In genomic region chr10:122441961-122442360, GRCh38 we compare ENCODE assay signal across 14 cellular contexts. TPM values are rescaled to one million over a fixed set of nuclear protein-coding genes. Genes with fewer than 3 reads are reported as not detected.
DNase-seq lines count a peak whose midpoint lies in the region; ATAC-seq and TF ChIP-seq lines count a peak whose summit lies in the region.
"Had no signal": no experiment of that assay in that cellular context is flagged by ENCODE, and none has a peak within 500 bp of the region (broad histone marks: within the 10 kb centered on the region; RNA-seq: fewer than 3 reads in every experiment).

No MANE protein-coding gene starts in this region.

- H3K27me3 Mint-ChIP-seq in CD8-positive, alpha-beta T cell (ENCODE audit: low read depth), result no peaks in the 10 kb centered on the region

- H3F3A ChIP-seq in GM23248 (ENCODE audit: insufficient read depth), result no peaks in the 10 kb centered on the region; the same call in 1 of the 2 replicates

- DNase-seq in GM23248, result peak; percentile 79
- DNase-seq in RWPE2 (ENCODE audit: low spot score), result no peak
- DNase-seq in fibroblast of mammary gland (ENCODE audit: low read depth), result peak; percentile 78
- DNase-seq in trophoblast cell, result peak; percentile 63 to 82
- no peak for DNase-seq in ecto neural progenitor cell (ENCODE audit: low spot score)
- no peak for DNase-seq in CD8-positive, alpha-beta T cell
- no peak for DNase-seq in NCI-H187 treated with DMSO at 0.1 percent for 48 hours (lab: John Stamatoyannopoulos, UW)
- no peak for DNase-seq in T-helper 1 cell
- DNase-seq: activated CD4-positive, alpha-beta T cell treated with anti-CD3 and anti-CD28 coated beads for 1 hour; stimulated activated CD4-positive, alpha-beta T cell treated with anti-CD3 and anti-CD28 coated beads, Interleukin-2, amount 100 ng/mL, for 48 hours; stimulated activated naive CD8-positive, alpha-beta T cell treated with anti-CD3 and anti-CD28 coated beads, Interleukin-15, amount 100 ng/mL, for 72 hours had no signal

- WGBS in GM23248 (ENCODE audit: low coverage in 1 of 2, low lambda C conversion rate in 2 of 2, missing lambda C conversion rate in 2 of 2), 2 experiments, result 53 to 57% methylated on average over 7 of the region's 7 CpGs
- WGBS in trophoblast cell (ENCODE audit: extremely low coverage, insufficient coverage, insufficient read length), result no CpG with 5 or more reads among the region's 7 CpGs

- intact Hi-C loops in CD8-positive, alpha-beta T cell (cut with DNase I, micrococcal nuclease), result no loop called here

- peaks cover 12% of the 10 kb centered on the region for H3K36me3 Mint-ChIP-seq in CD8-positive, alpha-beta T cell

- no peaks in the 10 kb centered on the region for H3K79me1 ChIP-seq in trophoblast cell (ENCODE audit: low read length)

- H3K79me2 ChIP-seq in GM23248 (ENCODE audit: insufficient read depth) (no peaks in the 10 kb centered on the region), trophoblast cell (ENCODE audit: control insufficient read depth, insufficient read depth, low read length, poor library complexity) (no peaks in the 10 kb centered on the region)

- no peak for TF ChIP-seq CTCF in RWPE2 (IDR thresholded peaks at IDR 0.05; ENCODE audit: poor library complexity, severe bottlenecking)
- TF ChIP-seq CTCF in fibroblast of mammary gland (conservative IDR thresholded peaks at IDR 0.05; ENCODE audit: control insufficient read depth, insufficient read depth, low read depth, low read length), result no peak
- no peak for TF ChIP-seq CTCF in CD8-positive, alpha-beta T cell (IDR thresholded peaks at IDR 0.05)

- no peak overlapping the region for H3K4me3 ChIP-seq in GM23248
- no peak overlapping the region for H3K4me3 ChIP-seq in RWPE2 (ENCODE audit: severe bottlenecking)
- H3K4me3 ChIP-seq in fibroblast of mammary gland (ENCODE audit: control insufficient read depth, low read depth, low read length), result no peak overlapping the region
- H3K4me3 ChIP-seq in trophoblast cell (ENCODE audit: low read depth, low read length), result no peak overlapping the region
- no peak overlapping the region for H3K4me3 ChIP-seq in CD8-positive, alpha-beta T cell (ENCODE audit: low read depth, low read length)
- H3K4me3 ChIP-seq: SJCRH30 had no signal

- H3K9me3 ChIP-seq in GM23248 (ENCODE audit: low read depth), result no peaks in the 10 kb centered on the region
- H3K9me3 ChIP-seq in RWPE2 (ENCODE audit: severe bottlenecking), result no peaks in the 10 kb centered on the region
- H3K9me3 ChIP-seq in trophoblast cell (ENCODE audit: insufficient read depth, low read depth, low read length), result peaks cover 4% of the 10 kb centered on the region
- no peaks in the 10 kb centered on the region for H3K9me3 ChIP-seq in CD8-positive, alpha-beta T cell (ENCODE audit: low read length)

- H4K91ac ChIP-seq in trophoblast cell (ENCODE audit: low read depth, low read length), result no peak overlapping the region

- H2BK120ac ChIP-seq in trophoblast cell (ENCODE audit: insufficient read depth, low read length, poor library complexity), result no peak overlapping the region

- no peaks in the 10 kb centered on the region for H3K9me2 ChIP-seq in GM23248 (ENCODE audit: insufficient read depth)

- H3K27me3 ChIP-seq in GM23248 (replicated peaks; ENCODE audit: insufficient read depth) (no peaks in the 10 kb centered on the region), RWPE2 (ENCODE audit: insufficient read depth, poor library complexity, severe bottlenecking) (no peaks in the 10 kb centered on the region), trophoblast cell (ENCODE audit: insufficient read depth, low read length) (no peaks in the 10 kb centered on the region)
- no peaks in the 10 kb centered on the region for H3K27me3 ChIP-seq in CD8-positive, alpha-beta T cell (ENCODE audit: insufficient read depth, low read length)
- H3K27me3 ChIP-seq: SJCRH30 had no signal

- ATAC-seq in RWPE2 (ENCODE audit: low read depth), result peak; percentile 86
- no peak for ATAC-seq in CD8-positive, alpha-beta T cell
- ATAC-seq: stimulated activated naive CD8-positive, alpha-beta T cell treated with anti-CD3 and anti-CD28 coated beads, Interleukin-15, amount 100 ng/mL, for 72 hours had no signal

- H3K27ac Mint-ChIP-seq in CD8-positive, alpha-beta T cell, result no peak overlapping the region
- H3K27ac Mint-ChIP-seq: stimulated activated naive CD8-positive, alpha-beta T cell treated with anti-CD3 and anti-CD28 coated beads, Interleukin-15, amount 100 ng/mL, for 72 hours had no signal

- no peaks in the 10 kb centered on the region for H4K20me1 ChIP-seq in GM23248 (ENCODE audit: insufficient read depth)

- H4K12ac ChIP-seq in trophoblast cell (ENCODE audit: low read depth, low read length), result no peak overlapping the region

- no peak overlapping the region for H4K8ac ChIP-seq in trophoblast cell (ENCODE audit: low read depth, low read length)

- POLR2A ChIA-PET in CD8-positive, alpha-beta T cell (lab: Charles Lee), result interaction anchor here (0.6 kb wide), 1 partner anchor 100 kb away, joined by 4 read pairs; no protein-coding TSS in a partner anchor

- H3K4me3 Mint-ChIP-seq in CD8-positive, alpha-beta T cell, result no peak overlapping the region
- H3K4me3 Mint-ChIP-seq: stimulated activated naive CD8-positive, alpha-beta T cell treated with anti-CD3 and anti-CD28 coated beads, Interleukin-15, amount 100 ng/mL, for 72 hours had no signal

- H3K9ac ChIP-seq in GM23248 (peak overlapping the region; percentile 1; the same call in 1 of the 2 replicates), trophoblast cell (ENCODE audit: low read length) (no peak overlapping the region)

- no peaks in the 10 kb centered on the region for H3K4me1 Mint-ChIP-seq in CD8-positive, alpha-beta T cell (ENCODE audit: low read depth)
- H3K4me1 Mint-ChIP-seq: stimulated activated naive CD8-positive, alpha-beta T cell treated with anti-CD3 and anti-CD28 coated beads, Interleukin-15, amount 100 ng/mL, for 72 hours had no signal

- H2AFZ ChIP-seq in GM23248 (peak overlapping the region; percentile 31; the same call in 1 of the 2 replicates), trophoblast cell (ENCODE audit: insufficient read depth, low read length, poor library complexity) (no peak overlapping the region)

- H3K4ac ChIP-seq in trophoblast cell (ENCODE audit: low read depth, low read length), result no peak overlapping the region

- H3K23ac ChIP-seq in trophoblast cell (ENCODE audit: low read length), result no peak overlapping the region

- H3K36me3 ChIP-seq in GM23248 (ENCODE audit: low read depth), result no peaks in the 10 kb centered on the region
- no peaks in the 10 kb centered on the region for H3K36me3 ChIP-seq in RWPE2 (ENCODE audit: low read depth)
- H3K36me3 ChIP-seq in trophoblast cell (ENCODE audit: control insufficient read depth in 1 of 2, insufficient read depth in 2 of 2, low read length in 2 of 2), result peaks cover 0 to 3% of the 10 kb centered on the region in 2 experiments
- no peaks in the 10 kb centered on the region for H3K36me3 ChIP-seq in CD8-positive, alpha-beta T cell (ENCODE audit: insufficient read depth, low read length)
- H3K36me3 ChIP-seq: SJCRH30 had no signal

- no peak overlapping the region for H3K14ac ChIP-seq in trophoblast cell (ENCODE audit: low read length)

- H3K18ac ChIP-seq in trophoblast cell (ENCODE audit: low read length), result no peak overlapping the region

- no peak overlapping the region for H2BK5ac ChIP-seq in trophoblast cell (ENCODE audit: low read depth, low read length, poor library complexity)

- CTCF ChIA-PET in CD8-positive, alpha-beta T cell (lab: Charles Lee), result interaction anchor here (1.1 to 5.5 kb wide), 3 partner anchors 99 to 143 kb away, joined by 3 to 52 read pairs (median 8); no protein-coding TSS in a partner anchor

- in situ Hi-C loops in GM23248 (cut with MboI), result loop anchor here (10.0 kb wide), 1 partner anchor 123 kb away; the partner anchor contains the start of gene DMBT1

- peak overlapping the region; percentile 5 for H3K4me2 ChIP-seq in GM23248 (ENCODE audit: unreplicated experiment)
- H3K4me2 ChIP-seq in trophoblast cell (ENCODE audit: low read length), result no peak overlapping the region

- H3K4me1 ChIP-seq in GM23248 (ENCODE audit: insufficient read depth) (peaks cover 8% of the 10 kb centered on the region), RWPE2 (ENCODE audit: insufficient read depth, poor library complexity, severe bottlenecking) (no peaks in the 10 kb centered on the region), trophoblast cell (ENCODE audit: control insufficient read depth in 1 of 2, insufficient read depth in 2 of 2, low read length in 2 of 2) (peaks cover 0 to 3% of the 10 kb centered on the region in 2 experiments)
- H3K4me1 ChIP-seq in CD8-positive, alpha-beta T cell (ENCODE audit: insufficient read depth, low read length), result no peaks in the 10 kb centered on the region
- H3K4me1 ChIP-seq: SJCRH30 had no signal

- no peak overlapping the region for H2AK5ac ChIP-seq in trophoblast cell (ENCODE audit: low read length)

- H3K27ac ChIP-seq in GM23248 (peak overlapping the region; percentile 4; the same call in 1 of the 2 replicates), RWPE2 (ENCODE audit: poor library complexity, severe bottlenecking) (no peak overlapping the region), trophoblast cell (ENCODE audit: low read depth, low read length) (no peak overlapping the region)
- no peak overlapping the region for H3K27ac ChIP-seq in CD8-positive, alpha-beta T cell (ENCODE audit: low read depth, low read length)
- H3K27ac ChIP-seq: SJCRH30 had no signal

- peaks cover 4% of the 10 kb centered on the region for H3K9me3 Mint-ChIP-seq in CD8-positive, alpha-beta T cell

- no peak overlapping the region for H2BK12ac ChIP-seq in trophoblast cell (ENCODE audit: low read length)

RNA-seq across cellular contexts. Expression of gene ARMS2, which starts 12.5 kb away (rescaled TPM):
- total RNA-seq in GM23248 (2014; rRNA removed; shearing (Covaris generic)), result not detected in 2 replicates
- not detected in 2 replicates for polyA plus RNA-seq in GM23248 (2016; fragmentation: Nextera tagmentation; extraction: Ambion mirVana)
- 0.07 and 0.12 TPM in 2 replicates for polyA plus RNA-seq in trophoblast cell (2013)
- not detected for total RNA-seq in CD8-positive, alpha-beta T cell
- total RNA-seq: NCI-H460, posterior vena cava, SJCRH30 had no signal

RNA-seq across cellular contexts. Expression of gene HTRA1, which starts 19.4 kb away (rescaled TPM):
- 395 and 405 TPM in 2 replicates for total RNA-seq in GM23248 (2014; rRNA removed; shearing (Covaris generic))
- polyA plus RNA-seq in GM23248 (2016; fragmentation: Nextera tagmentation; extraction: Ambion mirVana), result 220 and 303 TPM in 2 replicates
- polyA plus RNA-seq in trophoblast cell (2013), result 135 and 141 TPM in 2 replicates
- not detected for total RNA-seq in CD8-positive, alpha-beta T cell

Comparison
In these comparisons a context has a peak if more than half of its experiments do, and no peak if none do; other contexts are left out.
1. DNase-seq: peak in GM23248 (single experiment), fibroblast of mammary gland (single experiment) and trophoblast cell (2 of 2); none in RWPE2 (single experiment), ecto neural progenitor cell (single experiment), CD8-positive, alpha-beta T cell (0 of 7), NCI-H187 treated with DMSO at 0.1 percent for 48 hours (single experiment) and T-helper 1 cell (0 of 5).
2. RNA of gene HTRA1, which starts 19.4 kb away (total RNA-seq): 395 to 405 TPM in GM23248; not detected in CD8-positive, alpha-beta T cell; every median in the first group is over 100 times any median in the second.